9 cellular contexts compared by ENCODE assay signal in the genomic region with DNA sequence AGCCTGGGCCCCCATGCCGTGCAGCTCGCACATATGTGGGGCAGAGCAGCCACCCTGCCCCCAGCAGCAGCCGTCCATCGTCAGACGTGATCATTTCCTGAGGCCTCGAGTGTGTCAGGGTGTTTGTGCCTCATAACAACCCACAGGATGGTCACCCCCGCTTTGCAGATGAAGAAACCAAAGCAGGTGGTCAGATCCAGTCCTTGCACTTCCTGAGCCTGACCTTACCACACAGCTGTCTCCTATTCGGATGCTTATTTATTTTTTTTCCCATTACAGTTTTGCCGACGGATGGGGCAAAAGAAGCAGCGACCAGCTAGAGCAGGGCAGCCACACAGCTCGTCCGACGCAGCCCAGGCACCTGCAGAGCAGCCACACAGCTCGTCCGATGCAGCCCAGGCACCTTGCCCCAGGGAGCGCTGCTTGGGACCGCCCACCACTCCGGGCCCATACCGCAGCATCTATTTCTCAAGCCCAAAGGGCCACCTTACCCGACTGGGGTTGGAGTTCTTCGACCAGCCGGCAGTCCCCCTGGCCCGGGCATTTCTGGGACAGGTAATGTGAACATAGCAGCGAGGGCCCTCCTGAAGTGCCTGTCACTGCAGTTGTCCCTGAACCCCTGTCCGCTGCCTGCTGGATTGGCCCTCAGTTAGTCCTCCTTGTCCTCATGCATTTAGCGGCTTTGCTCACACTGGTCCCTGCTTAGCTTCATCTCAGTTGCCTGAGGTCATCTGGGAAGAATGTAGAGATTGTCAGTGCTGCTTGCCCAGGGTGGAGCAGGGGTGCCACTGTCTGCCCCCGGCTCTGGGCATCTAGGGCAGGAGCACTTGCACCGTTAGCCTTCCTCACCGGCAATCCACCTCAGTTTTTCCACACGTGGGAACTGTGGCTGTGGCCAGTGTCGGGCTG. TPM values are rescaled to one million over a fixed set of nuclear protein-coding genes. Genes with fewer than 3 reads are reported as not detected.
DNase-seq lines count a peak whose midpoint lies in the region; ATAC-seq and TF ChIP-seq lines count a peak whose summit lies in the region.
"Had no signal": no experiment of that assay in that cellular context is flagged by ENCODE, and none has a peak within 500 bp of the region (broad histone marks: within the 10 kb centered on the region; RNA-seq: fewer than 3 reads in every experiment).

No MANE protein-coding gene starts in this region.

- peak overlapping the region; percentile 76 for H3K27ac Mint-ChIP-seq in central memory CD8-positive, alpha-beta T cell (ENCODE audit: low read depth)
- peak overlapping the region; percentile 77 to 84 for H3K27ac Mint-ChIP-seq in natural killer cell

- CTCF ChIA-PET in BJ (lab: Yijun Ruan, JAX): interaction anchor here (6.4 to 21.0 kb wide), 2 partner anchors 13 to 14 kb away, joined by 57 to 544 read pairs; no protein-coding TSS in a partner anchor

- POLR2A ChIA-PET in BJ (lab: Charles Lee): no interaction called here

- H3K27me3 ChIP-seq in BJ (ENCODE audit: control insufficient read depth, insufficient read depth, low read length) (no peaks in the 10 kb centered on the region), testis (no peaks in the 10 kb centered on the region)

- H3K4me1 Mint-ChIP-seq in central memory CD8-positive, alpha-beta T cell: peaks cover 36% of the 10 kb centered on the region
- peaks cover 34 to 55% of the 10 kb centered on the region in 2 donors for H3K4me1 Mint-ChIP-seq in natural killer cell

- H3K9me3 ChIP-seq in testis: no peaks in the 10 kb centered on the region

- no peak for ATAC-seq in central memory CD8-positive, alpha-beta T cell (replicated peaks; ENCODE audit: extremely low read depth, poor library complexity, severe bottlenecking)
- peak in 1 of 3 donors; percentile 34 for ATAC-seq in natural killer cell
- no peak for ATAC-seq in GM21390 (IDR thresholded peaks at IDR 0.05; ENCODE audit: unreplicated experiment)
- no peak for ATAC-seq in left ventricle myocardium superior

- peak overlapping the region in 1 of 2 donors; percentile 39 for H3K27ac ChIP-seq in testis

- in situ Hi-C loops in KBM-7 (cut with MboI; ENCODE audit: low pct_unique_long_range_greater_than_20kb, low sequenced_read_pairs): no loop called here

- DNase-seq in BJ (ENCODE audit: low read depth) (no peak), KBM-7 (peak; percentile 24), natural killer cell (no peak), epidermal melanocyte (ENCODE audit: insufficient read length, low spot score) (no peak), testis (no peak), left ventricle myocardium superior (no peak)
- no peak for DNase-seq in central memory CD8-positive, alpha-beta T cell (ENCODE audit: low spot score in 2 of 2)
- DNase-seq: NCI-H524 treated with DMSO at 0.1 percent for 48 hours had no signal

- intact Hi-C loops in natural killer cell (cut with micrococcal nuclease): no loop called here
- intact Hi-C loops in testis (cut with DNase I; ENCODE audit: low total_unique reads): no loop called here
- intact Hi-C loops in left ventricle myocardium superior (cut with micrococcal nuclease): no loop called here

- H3K4me3 Mint-ChIP-seq in central memory CD8-positive, alpha-beta T cell: peak overlapping the region; percentile 84
- H3K4me3 Mint-ChIP-seq in natural killer cell: peak overlapping the region; percentile 91

- peaks cover 1% of the 10 kb centered on the region for H3K27me3 Mint-ChIP-seq in central memory CD8-positive, alpha-beta T cell
- peaks cover 0 to 5% of the 10 kb centered on the region in 2 donors for H3K27me3 Mint-ChIP-seq in natural killer cell (ENCODE audit: low read depth in 2 of 2)

- no peak for TF ChIP-seq POLR2A in testis (IDR thresholded peaks at IDR 0.05)

- H3K36me3 ChIP-seq in BJ (ENCODE audit: control insufficient read depth, insufficient read depth, low read length) (peaks cover 18% of the 10 kb centered on the region), testis (ENCODE audit: low read depth, missing control alignments) (no peaks in the 10 kb centered on the region)

- no peaks in the 10 kb centered on the region for H3K9me3 Mint-ChIP-seq in central memory CD8-positive, alpha-beta T cell
- H3K9me3 Mint-ChIP-seq in natural killer cell: no peaks in the 10 kb centered on the region

- H3K4me3 ChIP-seq in BJ (ENCODE audit: low read depth, low read length) (peak overlapping the region; percentile 74), testis (no peak overlapping the region)

- TF ChIP-seq CTCF in BJ (IDR thresholded peaks at IDR 0.05; ENCODE audit: insufficient read depth, low read depth, low read length): no peak
- TF ChIP-seq CTCF in natural killer cell (IDR thresholded peaks at IDR 0.05): no peak
- no peak for TF ChIP-seq CTCF in testis (IDR thresholded peaks at IDR 0.05)

- peaks cover 29% of the 10 kb centered on the region for H3K4me1 ChIP-seq in testis

- 62 to 75% methylated on average over 18 to 32 of the region's 32 CpGs for WGBS in testis, 2 donors

- peaks cover 12% of the 10 kb centered on the region for H3K36me3 Mint-ChIP-seq in central memory CD8-positive, alpha-beta T cell (ENCODE audit: insufficient read depth)
- H3K36me3 Mint-ChIP-seq in natural killer cell: no peaks in the 10 kb centered on the region

RNA-seq across cellular contexts. Expression of a gene that starts 1.4 kb away (rescaled TPM):
- polyA plus RNA-seq in BJ (2011; rRNA removed): 73.3 and 117 TPM in 2 replicates
- polyA minus RNA-seq in BJ (2011; rRNA and poly(A)+ RNA removed): 28.2 and 41.2 TPM in 2 replicates
- 10 to 100 TPM; 29.9 to 34.3 (median 31.5) TPM for total RNA-seq in natural killer cell
- total RNA-seq in testis: 10 to 100 TPM; 44.8 to 61.7 TPM
- polyA plus RNA-seq in testis (ENCODE audit: insufficient read depth, low read depth, low replicate concordance): 42.6 TPM
- total RNA-seq in left ventricle myocardium superior: 31.2 TPM

RNA-seq across cellular contexts. Expression of a gene that starts 7.0 kb away (rescaled TPM):
- polyA plus RNA-seq in BJ (2011; rRNA removed): 47.9 and 94.2 TPM in 2 replicates
- 34.3 and 37.8 TPM in 2 replicates for polyA minus RNA-seq in BJ (2011; rRNA and poly(A)+ RNA removed)
- 1 to 10 TPM in 1 of 3 donors, under 1 TPM in 2; 0.26 to 1.1 (median 0.78) TPM for total RNA-seq in natural killer cell
- 10 to 100 TPM; 18.3 to 22.5 TPM for total RNA-seq in testis
- 15.9 TPM for polyA plus RNA-seq in testis (ENCODE audit: insufficient read depth, low read depth, low replicate concordance)
- 20.0 TPM for total RNA-seq in left ventricle myocardium superior

RNA-seq across cellular contexts. Expression of a gene that starts 25.8 kb away (rescaled TPM):
- polyA plus RNA-seq in BJ (2011; rRNA removed) (23.6 and 34.6 TPM in 2 replicates), testis (ENCODE audit: insufficient read depth, low read depth, low replicate concordance) (26.9 TPM)
- polyA minus RNA-seq in BJ (2011; rRNA and poly(A)+ RNA removed): 5.1 and 5.4 TPM in 2 replicates
- total RNA-seq in natural killer cell (10 to 100 TPM in 2 of 3 donors, 1 to 10 TPM in 1; 6.4 to 13.4 (median 13.2) TPM), testis (10 to 100 TPM; 12.8 to 17.5 TPM), left ventricle myocardium superior (72.8 TPM)

RNA-seq across cellular contexts. Expression of a gene that starts 26.0 kb away (rescaled TPM):
- polyA plus RNA-seq in BJ (2011; rRNA removed): 14.3 and 14.6 TPM in 2 replicates
- polyA minus RNA-seq in BJ (2011; rRNA and poly(A)+ RNA removed): 5.6 and 10.1 TPM in 2 replicates
- 10 to 100 TPM; 10.6 to 14.6 (median 11.3) TPM for total RNA-seq in natural killer cell
- total RNA-seq in testis: 1 to 10 TPM; 2.4 to 3.0 TPM
- 6.5 TPM for polyA plus RNA-seq in testis (ENCODE audit: insufficient read depth, low read depth, low replicate concordance)
- total RNA-seq in left ventricle myocardium superior: 12.9 TPM

RNA-seq across cellular contexts. Expression of a gene that starts 59.1 kb away (rescaled TPM):
- 7.7 and 17.9 TPM in 2 replicates for polyA plus RNA-seq in BJ (2011; rRNA removed)
- 18.5 and 18.7 TPM in 2 replicates for polyA minus RNA-seq in BJ (2011; rRNA and poly(A)+ RNA removed)
- total RNA-seq in natural killer cell: 10 to 100 TPM; 44.8 to 62.1 (median 55.7) TPM
- 10 to 100 TPM; 57.5 to 57.8 TPM for total RNA-seq in testis
- polyA plus RNA-seq in testis (ENCODE audit: insufficient read depth, low read depth, low replicate concordance): 73.4 TPM
- total RNA-seq in left ventricle myocardium superior: 21.7 TPM
